Comparison of ENCODE assay signal across 28 cellular contexts in genomic region chr9:117075636-117076035, GRCh38.
DNase-seq lines count a peak whose midpoint lies in the region; ATAC-seq, FAIRE-seq and TF ChIP-seq lines count a peak whose summit lies in the region.
"Had no signal": no experiment of that assay in that cellular context is flagged by ENCODE, and none has a peak within 500 bp of the region (broad histone marks: within the 10 kb centered on the region; RNA-seq: fewer than 3 reads in every experiment).

No MANE protein-coding gene starts in this region.

- ATAC-seq in IMR-90 (ENCODE audit: low read depth) = no peak
- no peak for ATAC-seq in gastrocnemius medialis
- no peak for ATAC-seq in HG02588 (IDR thresholded peaks at IDR 0.05; ENCODE audit: unreplicated experiment)
- ATAC-seq: GM12878 had no signal

- H3K4me3 ChIP-seq in IMR-90 (ENCODE audit: insufficient read depth, low read depth, low read length) = no peak overlapping the region
- no peak overlapping the region for H3K4me3 ChIP-seq in WERI-Rb-1 (ENCODE audit: low read depth, low read length)
- no peak overlapping the region for H3K4me3 ChIP-seq in epithelial cell of esophagus (ENCODE audit: low read length)
- H3K4me3 ChIP-seq in keratinocyte (ENCODE audit: control insufficient read depth in 2 of 3, extremely low read depth in 1 of 3, insufficient read depth in 2 of 3, low read depth in 1 of 3, low read length in 3 of 3) = no peak overlapping the region
- no peak overlapping the region for H3K4me3 ChIP-seq in gastrocnemius medialis
- H3K4me3 ChIP-seq: BLaER1, GM12878 had no signal

- BruUV-seq in IMR-90 (replicated peaks; lab: Mats Ljungman, UMichigan) = no TSS peak

- no peak overlapping the region for H4K91ac ChIP-seq in IMR-90 (ENCODE audit: insufficient read depth, low read depth, low read length)

- TF ChIP-seq CTCF in IMR-90 (conservative IDR thresholded peaks at IDR 0.05; ENCODE audit: low read depth, low read length) = no peak
- TF ChIP-seq CTCF in WERI-Rb-1 (IDR thresholded peaks at IDR 0.05; ENCODE audit: low read depth, low read length) = no peak
- TF ChIP-seq CTCF in epithelial cell of esophagus (IDR thresholded peaks at IDR 0.05; ENCODE audit: insufficient read depth, low read depth, low read length, missing control alignments) = no peak
- no peak for TF ChIP-seq CTCF in keratinocyte (optimal IDR thresholded peaks at IDR 0.05 in 1 of 3, IDR thresholded peaks at IDR 0.05 in 1 of 3, conservative IDR thresholded peaks at IDR 0.05 in 1 of 3; ENCODE audit: extremely low read depth in 1 of 3, insufficient read depth in 2 of 3, low read length in 3 of 3)
- no peak for TF ChIP-seq CTCF in gastrocnemius medialis (IDR thresholded peaks at IDR 0.05 in 4 of 5, conservative IDR thresholded peaks at IDR 0.05 in 1 of 5)

- H2BK15ac ChIP-seq in IMR-90 (ENCODE audit: low read depth, low read length) = no peak overlapping the region

- peak; percentile 13 for FAIRE-seq in keratinocyte (lab: Jason Lieb, UNC)
- FAIRE-seq: A204.1, GM12878, GM12892, GM18507 had no signal

- H4K5ac ChIP-seq in IMR-90 (ENCODE audit: low read depth, low read length) = no peak overlapping the region

- no peak overlapping the region for H2BK5ac ChIP-seq in IMR-90 (ENCODE audit: low read depth, low read length, poor library complexity, severe bottlenecking)

- H3K79me1 ChIP-seq in IMR-90 (ENCODE audit: low read depth in 1 of 2, low read length in 2 of 2) = no peaks in the 10 kb centered on the region

- no peak overlapping the region for H3K18ac ChIP-seq in IMR-90 (ENCODE audit: low read depth, low read length)

- H2AFZ ChIP-seq in IMR-90 (replicated peaks; ENCODE audit: low read length, poor library complexity) (no peak overlapping the region), keratinocyte (ENCODE audit: control insufficient read depth, low read length) (no peak overlapping the region)

- H3K56ac ChIP-seq in IMR-90 (ENCODE audit: extremely low read depth, insufficient read depth, low read length) = no peak overlapping the region

- POLR2A ChIA-PET in IMR-90 (lab: Charles Lee; ENCODE audit: unreplicated experiment) = no interaction called here

- in situ Hi-C loops in IMR-90 (cut with MboI; ENCODE audit: low sequenced_read_pairs) = no loop called here
- in situ Hi-C loops in gastrocnemius medialis (cut with MboI; ENCODE audit: low sequenced_read_pairs in 4 of 4) = no loop called here

- no peak overlapping the region for H3K14ac ChIP-seq in IMR-90 (replicated peaks; ENCODE audit: low read depth, low read length)

- H3K79me2 ChIP-seq in keratinocyte (ENCODE audit: control insufficient read depth, insufficient read depth, low read length) = no peaks in the 10 kb centered on the region

- H4K8ac ChIP-seq in IMR-90 (ENCODE audit: low read depth in 2 of 2, low read length in 2 of 2) = no peak overlapping the region

- DNase-seq in IMR-90 (no peak), WERI-Rb-1 (no peak), epithelial cell of esophagus (ENCODE audit: low read depth) (peak; percentile 42), keratinocyte (ENCODE audit: low read depth, low spot score) (no peak), gastrocnemius medialis (no peak)
- no peak for DNase-seq in activated CD4-positive, alpha-beta T cell treated with anti-CD3 and anti-CD28 coated beads for 4 hours
- no peak for DNase-seq in stimulated activated CD4-positive, alpha-beta T cell treated with anti-CD3 and anti-CD28 coated beads, Interleukin-1b, Interleukin-23, amount 100 ng/mL, for 48 hours
- DNase-seq: 8988T; ACHN; C1 segment of cervical spinal cord; CD4-positive, alpha-beta memory T cell; CD4-positive, CD25-positive, alpha-beta regulatory T cell; CD8-positive, alpha-beta memory T cell; COR-L47; DMS 273 treated with DMSO at 0.1 percent for 48 hours; DMS153; DMS53; DMS79; DND-41; EL; GDM1 had no signal

- no peak overlapping the region for H3K4ac ChIP-seq in IMR-90 (ENCODE audit: low read depth, low read length)

- H3K4me2 ChIP-seq in IMR-90 (ENCODE audit: low read depth, low read length) (no peak overlapping the region), keratinocyte (ENCODE audit: control insufficient read depth, extremely low read depth, insufficient read depth, low read depth, low read length) (no peak overlapping the region)
- H3K4me2 ChIP-seq: BLaER1 had no signal

- dilution Hi-C loops in IMR-90 (cut with HindIII; ENCODE audit: low sequenced_read_pairs, unreplicated experiment) = no loop called here
- dilution Hi-C loops in keratinocyte (cut with MboI; ENCODE audit: extremely low pct_ligation_motif_present, low sequenced_read_pairs) = no loop called here

- H4K20me1 ChIP-seq in IMR-90 (ENCODE audit: insufficient read depth, low read length) (no peaks in the 10 kb centered on the region), keratinocyte (ENCODE audit: control insufficient read depth, extremely low read depth, insufficient read depth, low read length) (no peaks in the 10 kb centered on the region)
- H4K20me1 ChIP-seq: BLaER1 had no signal

- TF ChIP-seq POLR2A in IMR-90 (IDR thresholded peaks at IDR 0.05; ENCODE audit: low read depth, low read length) (no peak), gastrocnemius medialis (IDR thresholded peaks at IDR 0.05) (no peak)

- H3K9ac ChIP-seq in IMR-90 (ENCODE audit: low read depth, low read length) (no peak overlapping the region), keratinocyte (ENCODE audit: control insufficient read depth, extremely low read depth, insufficient read depth, low read length) (no peak overlapping the region)
- H3K9ac ChIP-seq: BLaER1 had no signal

- H3K27ac ChIP-seq in IMR-90 (ENCODE audit: insufficient read depth, low read length) (no peak overlapping the region), WERI-Rb-1 (peak overlapping the region; percentile 79), keratinocyte (ENCODE audit: control insufficient read depth, insufficient read depth, low read length) (no peak overlapping the region), gastrocnemius medialis (no peak overlapping the region)
- H3K27ac ChIP-seq: BLaER1 had no signal

- H2AK5ac ChIP-seq in IMR-90 (ENCODE audit: low read depth, low read length) = no peak overlapping the region

- H3K9me1 ChIP-seq in IMR-90 (ENCODE audit: insufficient read depth, low read length) = no peaks in the 10 kb centered on the region
- H3K9me1 ChIP-seq in keratinocyte (ENCODE audit: control insufficient read depth, extremely low read depth, insufficient read depth, low read length) = no peaks in the 10 kb centered on the region

- H2BK120ac ChIP-seq in IMR-90 (ENCODE audit: low read depth, low read length) = no peak overlapping the region

- TF ChIP-seq RAD21 in IMR-90 (IDR thresholded peaks at IDR 0.05; ENCODE audit: low read length) = no peak

- CTCF ChIA-PET in IMR-90 (lab: Yijun Ruan, JAX) = interaction anchor here (0.5 kb wide), 1 partner anchor 336 kb away, joined by 3 read pairs; no protein-coding TSS in a partner anchor

- H2BK20ac ChIP-seq in IMR-90 (ENCODE audit: low read depth, low read length) = no peak overlapping the region

- no peaks in the 10 kb centered on the region for H3K4me1 ChIP-seq in IMR-90 (ENCODE audit: control insufficient read depth, insufficient read depth, low read length)
- peaks cover 17% of the 10 kb centered on the region for H3K4me1 ChIP-seq in keratinocyte (ENCODE audit: control insufficient read depth, extremely low read depth, insufficient read depth, low read length)
- no peaks in the 10 kb centered on the region for H3K4me1 ChIP-seq in gastrocnemius medialis
- H3K4me1 ChIP-seq: BLaER1 had no signal

- H3K36me3 ChIP-seq in IMR-90 (ENCODE audit: control insufficient read depth, insufficient read depth, low read length) (no peaks in the 10 kb centered on the region), WERI-Rb-1 (0 out of 2 replicates have a peak, but pooled peaks cover 11% of the 10 kb centered on the region), keratinocyte (ENCODE audit: control insufficient read depth in 2 of 2, extremely low read depth in 1 of 2, insufficient read depth in 2 of 2, low read length in 2 of 2) (no peaks in the 10 kb centered on the region), gastrocnemius medialis (no peaks in the 10 kb centered on the region)
- H3K36me3 ChIP-seq: BLaER1 had no signal

- H2AK9ac ChIP-seq in IMR-90 (replicated peaks; ENCODE audit: low read depth, low read length, poor library complexity) = peak overlapping the region; percentile 6

- intact Hi-C loops in IMR-90 (cut with micrococcal nuclease) (no loop called here), gastrocnemius medialis (cut with DNase I; ENCODE audit: low total_unique reads) (no loop called here)

- peaks cover 2% of the 10 kb centered on the region; the same call in 1 of the 2 replicates for H3K9me3 ChIP-seq in IMR-90 (ENCODE audit: control insufficient read depth, insufficient read depth, low read length)
- no peaks in the 10 kb centered on the region for H3K9me3 ChIP-seq in WERI-Rb-1 (ENCODE audit: severe bottlenecking)
- no peaks in the 10 kb centered on the region for H3K9me3 ChIP-seq in keratinocyte (ENCODE audit: control insufficient read depth, low read depth, low read length)
- H3K9me3 ChIP-seq in gastrocnemius medialis = no peaks in the 10 kb centered on the region
- H3K9me3 ChIP-seq: BE2C, BLaER1 had no signal

- no peak overlapping the region for H3K23ac ChIP-seq in IMR-90 (ENCODE audit: low read depth, low read length)

- H3K27me3 ChIP-seq in IMR-90 (ENCODE audit: control insufficient read depth, insufficient read depth, low read length) (no peaks in the 10 kb centered on the region), WERI-Rb-1 (ENCODE audit: insufficient read depth, low read depth, severe bottlenecking) (no peaks in the 10 kb centered on the region), keratinocyte (ENCODE audit: control insufficient read depth, extremely low read depth, insufficient read depth, low read length) (no peaks in the 10 kb centered on the region), gastrocnemius medialis (no peaks in the 10 kb centered on the region)
- H3K27me3 ChIP-seq: BE2C, BLaER1 had no signal

TF ChIP-seq in IMR-90, 13 proteins besides CTCF, POLR2A, EP300 and RAD21:
- TF ChIP-seq ELK1 (IDR thresholded peaks at IDR 0.05; ENCODE audit: borderline replicate concordance, low read depth, low read length) (no peak), CHD1 (IDR thresholded peaks at IDR 0.05; ENCODE audit: low read depth, low read length) (no peak), RCOR1 (IDR thresholded peaks at IDR 0.05; ENCODE audit: insufficient replicate concordance, low read length) (no peak), MXI1 (IDR thresholded peaks at IDR 0.05; ENCODE audit: borderline replicate concordance, low read depth, low read length) (no peak), MAFK (IDR thresholded peaks at IDR 0.05; ENCODE audit: low read depth, low read length) (no peak)
